Comparison of ENCODE assay signal across 18 cellular contexts in the genomic region with DNA sequence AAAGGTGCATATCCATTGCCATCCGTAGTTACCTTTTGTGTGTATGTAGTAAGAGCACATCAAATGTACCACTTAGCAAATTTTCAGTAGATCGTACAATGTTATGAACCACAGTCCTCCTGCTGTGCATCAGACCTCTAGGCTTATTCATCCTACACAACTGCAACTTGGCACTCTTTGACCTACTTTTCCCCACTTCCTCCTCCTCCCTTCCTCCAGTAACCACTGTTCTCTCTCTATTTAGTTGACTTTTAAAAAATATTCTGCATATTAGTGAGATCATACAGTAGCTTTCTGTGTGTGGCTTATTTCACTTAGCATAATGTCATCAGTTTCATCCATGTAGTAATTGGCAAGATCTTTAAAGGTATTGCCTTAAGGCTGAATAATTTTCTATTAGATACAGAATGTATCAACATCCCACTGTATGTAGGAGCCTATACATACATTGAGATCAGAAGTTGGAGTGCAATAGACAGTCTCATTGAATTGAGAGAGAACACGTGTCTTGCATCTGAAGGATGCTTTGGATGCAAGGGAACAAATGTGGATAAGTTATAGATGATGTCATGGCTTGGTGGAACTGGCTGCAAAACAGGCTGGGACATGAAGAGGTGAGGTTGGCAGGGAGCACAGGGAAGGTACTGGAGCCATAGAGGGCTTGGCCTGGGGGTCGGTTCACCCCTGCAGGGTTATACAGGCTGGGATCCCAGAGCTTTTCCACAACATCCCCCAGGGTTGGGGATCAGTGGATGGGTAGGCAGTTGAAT.
DNase-seq lines count a peak whose midpoint lies in the region; ATAC-seq and TF ChIP-seq lines count a peak whose summit lies in the region.
"Had no signal": no experiment of that assay in that cellular context is flagged by ENCODE, and none has a peak within 500 bp of the region (broad histone marks: within the 10 kb centered on the region; RNA-seq: fewer than 3 reads in every experiment).

No MANE protein-coding gene starts in this region.

- H3K4me1 Mint-ChIP-seq in CD8-positive, alpha-beta memory T cell: peaks cover 38 to 41% (median 40%) of the 10 kb centered on the region in 3 donors
- peaks cover 24% of the 10 kb centered on the region for H3K4me1 Mint-ChIP-seq in activated CD4-positive, alpha-beta memory T cell treated with anti-CD3 and anti-CD28 coated beads for 36 hours (ENCODE audit: low read depth)
- H3K4me1 Mint-ChIP-seq in chondrocyte (ENCODE audit: low read depth): peaks cover 5% of the 10 kb centered on the region

- ATAC-seq in foreskin keratinocyte (peak; percentile 65), HG03039 (IDR thresholded peaks at IDR 0.05; ENCODE audit: unreplicated experiment) (no peak)
- ATAC-seq: left cardiac atrium had no signal

- no peaks in the 10 kb centered on the region for H3K36me3 ChIP-seq in CD8-positive, alpha-beta memory T cell (ENCODE audit: insufficient read depth, low read length)
- H3K36me3 ChIP-seq: esophagus muscularis mucosa had no signal

- H3K27me3 Mint-ChIP-seq in CD8-positive, alpha-beta memory T cell: peaks cover 1 to 4% of the 10 kb centered on the region in 2 donors
- H3K27me3 Mint-ChIP-seq in activated CD4-positive, alpha-beta memory T cell treated with anti-CD3 and anti-CD28 coated beads for 36 hours: no peaks in the 10 kb centered on the region
- H3K27me3 Mint-ChIP-seq in chondrocyte (ENCODE audit: low read depth): peaks cover 22% of the 10 kb centered on the region

- H3K4me3 Mint-ChIP-seq in CD8-positive, alpha-beta memory T cell: peak overlapping the region in 6 of 7 donors; percentile 7 to 72 (median 36)
- no peak overlapping the region for H3K4me3 Mint-ChIP-seq in activated CD4-positive, alpha-beta memory T cell treated with anti-CD3 and anti-CD28 coated beads for 36 hours
- no peak overlapping the region for H3K4me3 Mint-ChIP-seq in chondrocyte (ENCODE audit: unreplicated experiment)
- H3K4me3 Mint-ChIP-seq: activated T-helper 1 cell treated with anti-CD3 and anti-CD28 coated beads, Interleukin-12 subunit alpha, Interleukin-12 subunit beta, Interleukin-2, Interleukin-4 antibody, amounts not matched to agents 30 ng/mL and 10 ng/mL and 1 ng/mL, durations not matched to agents 14 hours and 24 hours and 36 hours; nephron had no signal

- intact Hi-C loops in activated CD4-positive, alpha-beta memory T cell treated with anti-CD3 and anti-CD28 coated beads for 36 hours (cut with micrococcal nuclease): loop anchor here (5.0 kb wide), 1 partner anchor 186 kb away; no protein-coding TSS in a partner anchor

- no peak overlapping the region for H3K27ac ChIP-seq in CD8-positive, alpha-beta memory T cell (ENCODE audit: low read depth, low read length)
- no peak overlapping the region for H3K27ac ChIP-seq in foreskin keratinocyte
- H3K27ac ChIP-seq: dorsolateral prefrontal cortex, esophagus muscularis mucosa had no signal

- no peak overlapping the region for H3K4me3 ChIP-seq in CD8-positive, alpha-beta memory T cell (ENCODE audit: low read length)
- no peak overlapping the region for H3K4me3 ChIP-seq in Jurkat, Clone E6-1 (ENCODE audit: low read length)
- H3K4me3 ChIP-seq: dorsolateral prefrontal cortex, esophagus muscularis mucosa had no signal

- DNase-seq in CD8-positive, alpha-beta memory T cell: peak in 1 of 5 donors; percentile 37
- peak; percentile 87 for DNase-seq in Jurkat, Clone E6-1 (ENCODE audit: low read depth, low spot score)
- DNase-seq in activated CD4-positive, alpha-beta memory T cell treated with anti-CD3 and anti-CD28 coated beads for 36 hours: peak; percentile 12
- peak in 1 of 2 donors; percentile 34 for DNase-seq in foreskin keratinocyte
- no peak for DNase-seq in NCI-H2029 treated with DMSO at 0.1 percent for 48 hours (lab: John Stamatoyannopoulos, UW)
- no peak for DNase-seq in chondrocyte (ENCODE audit: low spot score)
- DNase-seq in NCI-H345 treated with DMSO at 0.1 percent for 48 hours (lab: John Stamatoyannopoulos, UW; ENCODE audit: unreplicated experiment): no peak
- DNase-seq: dorsolateral prefrontal cortex; left cardiac atrium; mesendoderm; NCI-H1930; NK-92 treated with Interleukin-12 subunit alpha and Interleukin-12 subunit beta, amount 100 ng/mL, for 24 hours; posterior cingulate gyrus; RPMI8226 had no signal

- peaks cover 15% of the 10 kb centered on the region for H3K4me1 ChIP-seq in CD8-positive, alpha-beta memory T cell (ENCODE audit: insufficient read depth, low read length)
- no peaks in the 10 kb centered on the region for H3K4me1 ChIP-seq in foreskin keratinocyte
- H3K4me1 ChIP-seq: esophagus muscularis mucosa had no signal

- H3K9me3 ChIP-seq in CD8-positive, alpha-beta memory T cell (ENCODE audit: low read length): no peaks in the 10 kb centered on the region
- H3K9me3 ChIP-seq: esophagus muscularis mucosa had no signal

- no peaks in the 10 kb centered on the region for H3K27me3 ChIP-seq in CD8-positive, alpha-beta memory T cell (ENCODE audit: insufficient read depth, low read length, poor library complexity, severe bottlenecking)
- peaks cover 7% of the 10 kb centered on the region for H3K27me3 ChIP-seq in foreskin keratinocyte

- POLR2A ChIA-PET in CD8-positive, alpha-beta memory T cell (lab: Charles Lee): no interaction called here
- POLR2A ChIA-PET in activated CD4-positive, alpha-beta memory T cell treated with anti-CD3 and anti-CD28 coated beads for 36 hours (lab: Charles Lee): interaction anchor here (0.6 kb wide), 1 partner anchor 109 kb away, joined by 3 read pairs; no protein-coding TSS in a partner anchor

- peak overlapping the region; percentile 26 to 96 (median 79) for H3K27ac Mint-ChIP-seq in CD8-positive, alpha-beta memory T cell
- H3K27ac Mint-ChIP-seq in activated CD4-positive, alpha-beta memory T cell treated with anti-CD3 and anti-CD28 coated beads for 36 hours: no peak overlapping the region
- no peak overlapping the region for H3K27ac Mint-ChIP-seq in chondrocyte (ENCODE audit: unreplicated experiment)
- H3K27ac Mint-ChIP-seq: activated T-helper 1 cell treated with anti-CD3 and anti-CD28 coated beads, Interleukin-12 subunit alpha, Interleukin-12 subunit beta, Interleukin-2, Interleukin-4 antibody, amounts not matched to agents 30 ng/mL and 10 ng/mL and 1 ng/mL, durations not matched to agents 14 hours and 24 hours and 36 hours; nephron had no signal

- no peaks in the 10 kb centered on the region for H3K9me3 Mint-ChIP-seq in CD8-positive, alpha-beta memory T cell
- H3K9me3 Mint-ChIP-seq in activated CD4-positive, alpha-beta memory T cell treated with anti-CD3 and anti-CD28 coated beads for 36 hours: no peaks in the 10 kb centered on the region
- H3K9me3 Mint-ChIP-seq in chondrocyte (ENCODE audit: low read depth): no peaks in the 10 kb centered on the region
- H3K9me3 Mint-ChIP-seq: activated T-helper 1 cell treated with anti-CD3 and anti-CD28 coated beads, Interleukin-12 subunit alpha, Interleukin-12 subunit beta, Interleukin-2, Interleukin-4 antibody, amounts not matched to agents 30 ng/mL and 10 ng/mL and 1 ng/mL, durations not matched to agents 14 hours and 24 hours and 36 hours had no signal

- H3K36me3 Mint-ChIP-seq in CD8-positive, alpha-beta memory T cell: peaks cover 0 to 4% (median 1%) of the 10 kb centered on the region in 3 donors
- H3K36me3 Mint-ChIP-seq in activated CD4-positive, alpha-beta memory T cell treated with anti-CD3 and anti-CD28 coated beads for 36 hours: no peaks in the 10 kb centered on the region
- no peaks in the 10 kb centered on the region for H3K36me3 Mint-ChIP-seq in chondrocyte (ENCODE audit: low read depth)

- CTCF ChIA-PET in CD8-positive, alpha-beta memory T cell (lab: Charles Lee): no interaction called here
- CTCF ChIA-PET in activated CD4-positive, alpha-beta memory T cell treated with anti-CD3 and anti-CD28 coated beads for 36 hours (lab: Charles Lee): interaction anchor here (0.7 kb wide), 1 partner anchor 434 kb away, joined by 3 read pairs; no protein-coding TSS in a partner anchor

- TF ChIP-seq CTCF in foreskin keratinocyte (conservative IDR thresholded peaks at IDR 0.05) (no peak), chondrocyte (IDR thresholded peaks at IDR 0.05) (no peak)

Comparison
In these comparisons a context has a peak if more than half of its experiments do, and no peak if none do; other contexts are left out.
1. DNase-seq: peak in Jurkat, Clone E6-1 (single experiment) and activated CD4-positive, alpha-beta memory T cell treated with anti-CD3 and anti-CD28 coated beads for 36 hours (single experiment); none in NCI-H2029 treated with DMSO at 0.1 percent for 48 hours (single experiment), chondrocyte (single experiment) and NCI-H345 treated with DMSO at 0.1 percent for 48 hours (single experiment).
2. H3K27ac Mint-ChIP-seq: peak in CD8-positive, alpha-beta memory T cell (8 of 8); none in activated CD4-positive, alpha-beta memory T cell treated with anti-CD3 and anti-CD28 coated beads for 36 hours (single experiment) and chondrocyte (single experiment).
3. H3K4me3 Mint-ChIP-seq: peak in CD8-positive, alpha-beta memory T cell (6 of 7); none in activated CD4-positive, alpha-beta memory T cell treated with anti-CD3 and anti-CD28 coated beads for 36 hours (single experiment) and chondrocyte (single experiment).